24 cellular contexts compared by ENCODE assay signal in genomic region chr14:63598821-63599220, GRCh38. TPM values are rescaled to one million over a fixed set of nuclear protein-coding genes. Genes with fewer than 3 reads are reported as not detected.
DNase-seq lines count a peak whose midpoint lies in the region; ATAC-seq, FAIRE-seq and TF ChIP-seq lines count a peak whose summit lies in the region.
"Had no signal": no experiment of that assay in that cellular context is flagged by ENCODE, and none has a peak within 500 bp of the region (broad histone marks: within the 10 kb centered on the region; RNA-seq: fewer than 3 reads in every experiment).

No MANE protein-coding gene starts in this region.

- DNase-seq in A673 (ENCODE audit: low spot score) (no peak), bronchial epithelial cell (ENCODE audit: low read depth) (no peak), head of caudate nucleus (peak in 30 of 42 donors; percentile 7 to 76 (median 46)), pons (ENCODE audit: low spot score) (peak; percentile 88), MG63 (no peak), left lung (no peak), HTR-8/SVneo (ENCODE audit: insufficient read length, low spot score) (no peak)
- DNase-seq: BE2C; Caco-2; CD4-positive, CD25-positive, alpha-beta regulatory T cell; DMS153; GF-D8; Kasumi-1; MM.1S; NCI-H1092; NCI-H748 treated with DMSO at 0.1 percent for 48 hours; NK-92 treated with Interleukin-12 subunit alpha and Interleukin-12 subunit beta, amount 100 ng/mL, for 24 hours; Right ventricle myocardium superior had no signal

- intact Hi-C loops in A673 (cut with micrococcal nuclease; ENCODE audit: unreplicated experiment), result no loop called here
- intact Hi-C loops in head of caudate nucleus (cut with DNase I), result no loop called here
- intact Hi-C loops in left lung (cut with DNase I), result no loop called here

- POLR2A ChIA-PET in A673 (lab: Charles Lee; ENCODE audit: low non-redundant PET), result no interaction called here

- ATAC-seq in left lung, result no peak
- no peak for ATAC-seq in GM21529 (IDR thresholded peaks at IDR 0.05; ENCODE audit: unreplicated experiment)
- ATAC-seq: GM23338, HCT116 had no signal

- H3K27me3 ChIP-seq in A673 (replicated peaks; ENCODE audit: insufficient read depth, low read depth, low read length, poor library complexity) (no peaks in the 10 kb centered on the region), bronchial epithelial cell (ENCODE audit: control insufficient read depth, insufficient read depth, low read length) (no peaks in the 10 kb centered on the region), MG63 (no peaks in the 10 kb centered on the region), left lung (no peaks in the 10 kb centered on the region)
- H3K27me3 ChIP-seq: BE2C had no signal

- peaks cover 3% of the 10 kb centered on the region for H3K9me3 ChIP-seq in A673 (ENCODE audit: low read depth, low read length, poor library complexity, severe bottlenecking)
- H3K9me3 ChIP-seq in MG63, result no peaks in the 10 kb centered on the region
- peaks cover 0 to 20% of the 10 kb centered on the region in 2 donors for H3K9me3 ChIP-seq in left lung

- TF ChIP-seq CTCF in A673 (conservative IDR thresholded peaks at IDR 0.05; ENCODE audit: low read depth, low read length) (no peak), bronchial epithelial cell (IDR thresholded peaks at IDR 0.05; ENCODE audit: insufficient read depth, low read length, severe bottlenecking) (no peak), left lung (IDR thresholded peaks at IDR 0.05) (no peak)

- FAIRE-seq in bronchial epithelial cell (lab: Jason Lieb, UNC) (peak; percentile 43), HTR-8/SVneo (lab: Jason Lieb, UNC) (no peak)
- FAIRE-seq: GM12891, RCC 7860 had no signal

- H3K36me3 ChIP-seq in A673 (ENCODE audit: insufficient read depth, low read length, poor library complexity, severe bottlenecking) (peaks cover 13% of the 10 kb centered on the region), bronchial epithelial cell (ENCODE audit: control insufficient read depth, insufficient read depth, low read length) (peaks cover 2% of the 10 kb centered on the region), MG63 (peaks cover 7% of the 10 kb centered on the region), left lung (peaks cover 0 to 46% of the 10 kb centered on the region in 2 donors)

- CTCF ChIA-PET in A673 (lab: Charles Lee), result no interaction called here

- H3K4me3 ChIP-seq in A673 (ENCODE audit: low read depth, low read length, poor library complexity, severe bottlenecking) (no peak overlapping the region), bronchial epithelial cell (ENCODE audit: low read depth, low read length) (no peak overlapping the region), MG63 (no peak overlapping the region), left lung (no peak overlapping the region)
- H3K4me3 ChIP-seq: GM23338 had no signal

- BruUV-seq in A673 (replicated peaks; lab: Mats Ljungman, UMichigan), result TSS peak; percentile 14

- H3K4me1 ChIP-seq in A673 (ENCODE audit: insufficient read depth, low read length, poor library complexity, severe bottlenecking) (no peaks in the 10 kb centered on the region), left lung (no peaks in the 10 kb centered on the region)
- H3K4me1 ChIP-seq: BE2C, Caco-2 had no signal

- H3K27ac ChIP-seq in A673 (ENCODE audit: low read depth, low read length, poor library complexity, severe bottlenecking) (no peak overlapping the region), left lung (no peak overlapping the region)
- H3K27ac ChIP-seq: 22Rv1 had no signal

RNA-seq across cellular contexts. Expression of gene WDR89, which starts 42.9 kb away (rescaled TPM):
- total RNA-seq in A673 (2021) (19.0 and 23.6 TPM in 2 replicates), bronchial epithelial cell (15.1 and 20.0 TPM in 2 replicates), left lung (10 to 100 TPM; 10.9 to 13.4 TPM)
- 11.3 and 22.9 TPM in 2 replicates for total RNA-seq in MG63 (2014; rRNA removed; shearing (Covaris generic); ENCODE audit: low replicate concordance)

RNA-seq across cellular contexts. Expression of gene PPP2R5E, which starts 55.6 kb away (rescaled TPM):
- total RNA-seq in A673 (2021) (64.3 and 66.0 TPM in 2 replicates), bronchial epithelial cell (11.6 and 14.5 TPM in 2 replicates), left lung (10 to 100 TPM; 44.1 to 45.3 TPM)
- total RNA-seq in MG63 (2014; rRNA removed; shearing (Covaris generic); ENCODE audit: low replicate concordance), result 9.2 and 13.2 TPM in 2 replicates

Comparison
In these comparisons a context has a peak if more than half of its experiments do, and no peak if none do; other contexts are left out.
1. DNase-seq: peak in head of caudate nucleus (30 of 42) and pons (single experiment); none in A673 (single experiment), bronchial epithelial cell (single experiment), MG63 (single experiment), left lung (0 of 2) and HTR-8/SVneo (single experiment).